ENCODE assay signal across 14 cellular contexts in the genomic region with DNA sequence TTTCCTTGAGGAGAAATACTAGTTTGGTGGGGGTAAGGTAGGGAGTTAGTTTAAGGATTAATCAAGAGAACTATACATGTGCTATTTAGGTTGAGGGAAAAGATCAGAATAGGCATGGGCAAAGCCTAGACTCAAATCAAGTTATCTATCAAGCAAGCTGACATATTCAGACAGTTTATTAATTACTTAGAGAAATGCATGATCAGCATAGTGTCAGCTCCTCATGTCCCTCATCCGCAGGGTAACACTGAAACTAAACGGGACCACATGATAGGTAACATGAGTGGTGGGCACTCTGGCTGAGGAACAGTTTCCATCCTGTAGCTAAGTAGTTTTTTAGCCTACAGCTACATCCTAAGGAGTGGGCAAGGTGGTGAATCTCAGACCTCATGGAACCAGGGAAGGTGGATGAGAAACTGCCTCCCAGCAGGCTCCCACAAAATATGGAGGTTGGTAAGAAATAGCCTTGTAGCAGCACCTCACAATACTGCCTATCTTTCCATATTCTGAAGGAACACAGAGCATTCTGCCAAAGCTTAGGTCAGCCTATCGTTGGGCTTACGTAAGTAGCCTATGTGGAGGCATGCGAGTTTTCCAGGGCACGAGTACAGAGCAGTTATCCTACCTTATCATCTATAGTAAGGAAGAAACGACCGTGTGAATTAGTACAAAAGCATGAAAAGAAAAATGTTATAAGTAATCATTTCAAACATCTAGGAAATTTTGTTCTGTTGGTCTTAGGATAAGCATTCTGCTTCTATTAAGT. TPM values are rescaled to one million over a fixed set of nuclear protein-coding genes. Genes with fewer than 3 reads are reported as not detected.
A peak's percentile ranks its signal among the peaks of the same experiment; 100 is the strongest.
DNase-seq lines count a peak whose midpoint lies in the region; ATAC-seq and TF ChIP-seq lines count a peak whose summit lies in the region.
"Had no signal": no experiment of that assay in that cellular context is flagged by ENCODE, and none has a peak within 500 bp of the region (broad histone marks: within the 10 kb centered on the region; RNA-seq: fewer than 3 reads in every experiment).

No MANE protein-coding gene starts in this region.

- H2AFZ ChIP-seq in parathyroid adenoma, result peak overlapping the region; percentile 14
- H2AFZ ChIP-seq: GM23248 had no signal

- intact Hi-C loops in left ventricle myocardium superior (cut with micrococcal nuclease), result no loop called here
- intact Hi-C loops in activated CD4-positive, alpha-beta T cell treated with anti-CD3 and anti-CD28 coated beads for 36 hours (cut with DNase I, micrococcal nuclease), result no loop called here

- H3K9me3 ChIP-seq in right atrium auricular region, result no peaks in the 10 kb centered on the region
- no peaks in the 10 kb centered on the region for H3K9me3 ChIP-seq in parathyroid adenoma (ENCODE audit: control insufficient read depth, low read length)
- H3K9me3 ChIP-seq: BE2C had no signal

- POLR2A ChIA-PET in activated CD4-positive, alpha-beta T cell treated with anti-CD3 and anti-CD28 coated beads for 36 hours (lab: Charles Lee), result no interaction called here

- no peaks in the 10 kb centered on the region for H3K27me3 Mint-ChIP-seq in activated CD4-positive, alpha-beta T cell treated with anti-CD3 and anti-CD28 coated beads for 36 hours
- H3K27me3 Mint-ChIP-seq: CD4-positive, alpha-beta memory T cell had no signal

- H3K36me3 ChIP-seq in right atrium auricular region (no peaks in the 10 kb centered on the region), parathyroid adenoma (ENCODE audit: control insufficient read depth, insufficient read depth, low read length) (no peaks in the 10 kb centered on the region)
- H3K36me3 ChIP-seq: BE2C had no signal

- H3K4me1 Mint-ChIP-seq in activated CD4-positive, alpha-beta T cell treated with anti-CD3 and anti-CD28 coated beads for 36 hours, result peaks cover 8% of the 10 kb centered on the region
- H3K4me1 Mint-ChIP-seq: H9 had no signal

- H3K4me3 ChIP-seq in right atrium auricular region (no peak overlapping the region), fibroblast of pulmonary artery (replicated peaks; ENCODE audit: low read depth, low read length) (no peak overlapping the region), parathyroid adenoma (ENCODE audit: low read depth, low read length) (no peak overlapping the region)
- H3K4me3 ChIP-seq: GM23248 had no signal

- H3K9me3 Mint-ChIP-seq in activated CD4-positive, alpha-beta T cell treated with anti-CD3 and anti-CD28 coated beads for 36 hours (ENCODE audit: low read depth), result no peaks in the 10 kb centered on the region
- H3K9me3 Mint-ChIP-seq: CD4-positive, alpha-beta memory T cell; H9 had no signal

- CTCF ChIA-PET in activated CD4-positive, alpha-beta T cell treated with anti-CD3 and anti-CD28 coated beads for 36 hours (lab: Charles Lee), result no interaction called here

- H3K9ac ChIP-seq in parathyroid adenoma, result no peak overlapping the region
- H3K9ac ChIP-seq: GM23248 had no signal

- no peak for TF ChIP-seq CTCF in right atrium auricular region (IDR thresholded peaks at IDR 0.05)
- no peak for TF ChIP-seq CTCF in fibroblast of pulmonary artery (IDR thresholded peaks at IDR 0.05; ENCODE audit: low read length, missing control alignments)
- no peak for TF ChIP-seq CTCF in parathyroid adenoma (IDR thresholded peaks at IDR 0.05)

- H3K36me3 Mint-ChIP-seq in activated CD4-positive, alpha-beta T cell treated with anti-CD3 and anti-CD28 coated beads for 36 hours (ENCODE audit: low read depth), result no peaks in the 10 kb centered on the region

- H3K4me2 ChIP-seq in parathyroid adenoma (ENCODE audit: low read length), result no peak overlapping the region

- peak; percentile 81 for ATAC-seq in left ventricle myocardium superior
- no peak for ATAC-seq in activated CD4-positive, alpha-beta T cell treated with anti-CD3 and anti-CD28 coated beads for 36 hours

- peaks cover 4% of the 10 kb centered on the region for H3K79me2 ChIP-seq in parathyroid adenoma

- no peak overlapping the region for H3K4me3 Mint-ChIP-seq in activated CD4-positive, alpha-beta T cell treated with anti-CD3 and anti-CD28 coated beads for 36 hours
- H3K4me3 Mint-ChIP-seq: CD4-positive, alpha-beta memory T cell; H9 had no signal

- H3K4me1 ChIP-seq in right atrium auricular region, result no peaks in the 10 kb centered on the region
- H3K4me1 ChIP-seq in parathyroid adenoma, result peaks cover 10% of the 10 kb centered on the region
- H3K4me1 ChIP-seq: BE2C had no signal

- H3K27me3 ChIP-seq in right atrium auricular region (no peaks in the 10 kb centered on the region), parathyroid adenoma (ENCODE audit: control insufficient read depth, insufficient read depth, low read length) (no peaks in the 10 kb centered on the region)
- H3K27me3 ChIP-seq: BE2C had no signal

- H3K27ac Mint-ChIP-seq in activated CD4-positive, alpha-beta T cell treated with anti-CD3 and anti-CD28 coated beads for 36 hours, result no peak overlapping the region
- H3K27ac Mint-ChIP-seq: CD4-positive, alpha-beta memory T cell; H9 had no signal

- DNase-seq in left ventricle myocardium superior (no peak), right atrium auricular region (ENCODE audit: low spot score) (no peak), amniotic epithelial cell (ENCODE audit: low read depth) (peak; percentile 43), fibroblast of pulmonary artery (ENCODE audit: low read depth) (peak; percentile 49), middle frontal gyrus (ENCODE audit: extremely low spot score, low spot score) (no peak), HuH-7 (ENCODE audit: low spot score) (no peak)
- DNase-seq in activated CD4-positive, alpha-beta T cell treated with anti-CD3 and anti-CD28 coated beads for 36 hours, result no peak
- DNase-seq: BE2C; CD4-positive, alpha-beta memory T cell; DMS79; GM23248; H9 had no signal

- H3K27ac ChIP-seq in right atrium auricular region (no peak overlapping the region), parathyroid adenoma (no peak overlapping the region)
- H3K27ac ChIP-seq: C4-2B, GM23248 had no signal

RNA-seq across cellular contexts. Expression of a gene that starts 18.4 kb away (rescaled TPM):
- total RNA-seq in left ventricle myocardium superior, result 21.8 TPM
- 10 to 100 TPM; 12.7 to 16.9 TPM for total RNA-seq in right atrium auricular region
- 10 to 100 TPM; 15.1 to 15.3 TPM for total RNA-seq in activated CD4-positive, alpha-beta T cell treated with anti-CD3 and anti-CD28 coated beads for 36 hours

RNA-seq across cellular contexts. Expression of a gene that starts 39.0 kb away (rescaled TPM):
- total RNA-seq in left ventricle myocardium superior (14.0 TPM), right atrium auricular region (1 to 10 TPM; 5.2 to 7.2 TPM)
- total RNA-seq in activated CD4-positive, alpha-beta T cell treated with anti-CD3 and anti-CD28 coated beads for 36 hours, result 10 to 100 TPM; 21.6 to 27.1 TPM

Comparison
In these comparisons a context has a peak if more than half of its experiments do, and no peak if none do; other contexts are left out.
1. DNase-seq: peak in amniotic epithelial cell (single experiment) and fibroblast of pulmonary artery (single experiment); none in left ventricle myocardium superior (single experiment), right atrium auricular region (single experiment), middle frontal gyrus (single experiment), activated CD4-positive, alpha-beta T cell treated with anti-CD3 and anti-CD28 coated beads for 36 hours (single experiment) and HuH-7 (single experiment).